In genomic region chr2:97589598-97590510, GRCh38 we compare ENCODE assay signal across 1 cellular context.
A peak's percentile ranks its signal among the peaks of the same experiment; 100 is the strongest.
TF ChIP-seq lines count a peak whose summit lies in the region.
"Not testable (repeated sequence)": the region's sequence is repeated elsewhere in the genome, so short reads cannot be mapped to it uniquely, and the experiment has no call there.

TSS of gene ANKRD36B (minus strand) at chr2:97589877. CDS start at chr2:97589685, 192 bp downstream.

TF ChIP-seq in K562, 482 proteins besides CTCF, POLR2A, EP300 and RAD21 (continued from another document):
- TF ChIP-seq EP400 (IDR thresholded peaks at IDR 0.05): peak; percentile 49
- TF ChIP-seq HNRNPLL (IDR thresholded peaks at IDR 0.05; ENCODE audit: low read depth, low read length, poor library complexity, severe bottlenecking): peak; percentile 49
- TF ChIP-seq, protein P1, sequence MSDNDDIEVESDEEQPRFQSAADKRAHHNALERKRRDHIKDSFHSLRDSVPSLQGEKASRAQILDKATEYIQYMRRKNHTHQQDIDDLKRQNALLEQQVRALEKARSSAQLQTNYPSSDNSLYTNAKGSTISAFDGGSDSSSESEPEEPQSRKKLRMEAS (CRISPR knock-in tag; IDR thresholded peaks at IDR 0.05): peak; percentile 76
- TF ChIP-seq, protein P2, sequence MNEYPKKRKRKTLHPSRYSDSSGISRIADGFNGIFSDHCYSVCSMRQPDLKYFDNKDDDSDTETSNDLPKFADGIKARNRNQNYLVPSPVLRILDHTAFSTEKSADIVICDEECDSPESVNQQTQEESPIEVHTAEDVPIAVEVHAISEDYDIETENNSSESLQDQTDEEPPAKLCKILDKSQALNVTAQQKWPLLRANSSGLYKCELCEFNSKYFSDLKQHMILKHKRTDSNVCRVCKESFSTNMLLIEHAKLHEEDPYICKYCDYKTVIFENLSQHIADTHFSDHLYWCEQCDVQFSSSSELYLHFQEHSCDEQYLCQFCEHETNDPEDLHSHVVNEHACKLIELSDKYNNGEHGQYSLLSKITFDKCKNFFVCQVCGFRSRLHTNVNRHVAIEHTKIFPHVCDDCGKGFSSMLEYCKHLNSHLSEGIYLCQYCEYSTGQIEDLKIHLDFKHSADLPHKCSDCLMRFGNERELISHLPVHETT (CRISPR knock-in tag; conservative IDR thresholded peaks at IDR 0.05 in 1 of 2, IDR thresholded peaks at IDR 0.05 in 1 of 2): 0 out of 4 replicates have a peak, but pooled peaks of 1 of the 2 experiments have one; percentile 34
- peak; percentile 75 for TF ChIP-seq CTBP1 (IDR thresholded peaks at IDR 0.05; ENCODE audit: borderline replicate concordance)
- TF ChIP-seq MAZ (CRISPR knock-in tag; conservative IDR thresholded peaks at IDR 0.05 in 1 of 2, IDR thresholded peaks at IDR 0.05 in 1 of 2): peak; percentile 28 to 87; a peak in 2 of 4 replicates
- peak; percentile 49 for TF ChIP-seq VEZF1 (CRISPR knock-in tag; IDR thresholded peaks at IDR 0.05)
- peak; percentile 55; the same call in 1 of the 2 replicates for TF ChIP-seq FOXP1 (CRISPR knock-in tag; IDR thresholded peaks at IDR 0.05)
- 0 out of 4 replicates have a peak, but pooled peaks of 1 of the 2 experiments have one; percentile 25 for TF ChIP-seq NONO (IDR thresholded peaks at IDR 0.05; ENCODE audit: low read depth in 2 of 2, low read length in 1 of 2)
- TF ChIP-seq HDAC1 (IDR thresholded peaks at IDR 0.05): 0 out of 4 replicates have a peak, but pooled peaks of 1 of the 2 experiments have one; percentile 21
- peak; percentile 74 for TF ChIP-seq SMAD4 (CRISPR knock-in tag; conservative IDR thresholded peaks at IDR 0.05)
- TF ChIP-seq CXXC5 (CRISPR knock-in tag; IDR thresholded peaks at IDR 0.05): peak; percentile 80
- TF ChIP-seq PHF8 (IDR thresholded peaks at IDR 0.05; ENCODE audit: borderline replicate concordance, low read length): peak; percentile 64; the same call in 1 of the 2 replicates
- TF ChIP-seq SUPT5H (IDR thresholded peaks at IDR 0.05): peak; percentile 70
- 0 out of 2 replicates have a peak, but pooled peaks have one; percentile 71 for TF ChIP-seq GTF2E2 (tag; IDR thresholded peaks at IDR 0.05)
- not testable (repeated sequence) for TF ChIP-seq FOXM1 (IDR thresholded peaks at IDR 0.05; ENCODE audit: low read depth)
- TF ChIP-seq FOXM1 (CRISPR knock-in tag; IDR thresholded peaks at IDR 0.05; ENCODE audit: low read depth): 0 out of 2 replicates have a peak, but pooled peaks have one; percentile 34
- 0 out of 2 replicates have a peak, but pooled peaks have one; percentile 17 for TF ChIP-seq TCF3 (CRISPR knock-in tag; IDR thresholded peaks at IDR 0.05)
- peak; percentile 8 for TF ChIP-seq MEIS2 (IDR thresholded peaks at IDR 0.05; ENCODE audit: partially characterized antibody)
- peak; percentile 29; the same call in 1 of the 2 replicates for TF ChIP-seq ATF7 (IDR thresholded peaks at IDR 0.05)
- peak; percentile 62 for TF ChIP-seq NR3C1 (CRISPR knock-in tag; IDR thresholded peaks at IDR 0.05)
- TF ChIP-seq, protein P3, sequence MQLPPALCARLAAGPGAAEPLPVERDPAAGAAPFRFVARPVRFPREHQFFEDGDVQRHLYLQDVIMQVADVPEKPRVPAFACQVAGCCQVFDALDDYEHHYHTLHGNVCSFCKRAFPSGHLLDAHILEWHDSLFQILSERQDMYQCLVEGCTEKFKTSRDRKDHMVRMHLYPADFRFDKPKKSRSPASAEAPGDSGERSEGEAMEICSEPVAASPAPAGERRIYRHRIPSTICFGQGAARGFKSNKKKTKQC (CRISPR knock-in tag; IDR thresholded peaks at IDR 0.05): 0 out of 2 replicates have a peak, but pooled peaks have one; percentile 22
- peak; percentile 28 to 49; a peak in 2 of 4 replicates for TF ChIP-seq UBTF (IDR thresholded peaks at IDR 0.05; ENCODE audit: borderline replicate concordance in 1 of 2, low read depth in 2 of 2, low read length in 2 of 2)
- 0 out of 2 replicates have a peak, but pooled peaks have one; percentile 16 for TF ChIP-seq POLR2H (tag; IDR thresholded peaks at IDR 0.05; ENCODE audit: low read depth)
- TF ChIP-seq DEAF1 (CRISPR knock-in tag; IDR thresholded peaks at IDR 0.05): 0 out of 2 replicates have a peak, but pooled peaks have one; percentile 19
- TF ChIP-seq MNT (conservative IDR thresholded peaks at IDR 0.05): peak; percentile 49 to 76; a peak in 3 of 4 replicates
- peak in 1 of 2 experiments; percentile 65; a peak in 3 of 4 replicates for TF ChIP-seq FOXK2 (conservative IDR thresholded peaks at IDR 0.05 in 1 of 2, IDR thresholded peaks at IDR 0.05 in 1 of 2; ENCODE audit: low read depth in 2 of 2)
- peak; percentile 27 for TF ChIP-seq POLR2B (IDR thresholded peaks at IDR 0.05; ENCODE audit: low read depth, partially characterized antibody)
- 0 out of 2 replicates have a peak, but pooled peaks have one; percentile 39 for TF ChIP-seq FOXP4 (CRISPR knock-in tag; IDR thresholded peaks at IDR 0.05; ENCODE audit: borderline replicate concordance)
- TF ChIP-seq, protein P4, sequence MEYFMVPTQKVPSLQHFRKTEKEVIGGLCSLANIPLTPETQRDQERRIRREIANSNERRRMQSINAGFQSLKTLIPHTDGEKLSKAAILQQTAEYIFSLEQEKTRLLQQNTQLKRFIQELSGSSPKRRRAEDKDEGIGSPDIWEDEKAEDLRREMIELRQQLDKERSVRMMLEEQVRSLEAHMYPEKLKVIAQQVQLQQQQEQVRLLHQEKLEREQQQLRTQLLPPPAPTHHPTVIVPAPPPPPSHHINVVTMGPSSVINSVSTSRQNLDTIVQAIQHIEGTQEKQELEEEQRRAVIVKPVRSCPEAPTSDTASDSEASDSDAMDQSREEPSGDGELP (CRISPR knock-in tag; IDR thresholded peaks at IDR 0.05; ENCODE audit: borderline replicate concordance): peak; percentile 54; the same call in 1 of the 2 replicates
